17 cellular contexts compared by ENCODE assay signal in genomic region chr7:150826061-150826849, GRCh38. TPM values are rescaled to one million over a fixed set of nuclear protein-coding genes. Genes with fewer than 3 reads are reported as not detected.
"Had no signal": no experiment of that assay in that cellular context is flagged by ENCODE, and none has a peak within 500 bp of the region (broad histone marks: within the 10 kb centered on the region; RNA-seq: fewer than 3 reads in every experiment).

No MANE protein-coding gene starts in this region.

- H3K4me1 ChIP-seq: adrenal gland, pancreas, spleen, tibial nerve had no signal

- H3K4me3 ChIP-seq: adrenal gland, pancreas, spleen, tibial nerve had no signal

- FAIRE-seq: pancreas had no signal

- DNase-seq: activated CD4-positive, alpha-beta T cell treated with anti-CD3 and anti-CD28 coated beads, Interleukin-2, amount 10 ng/mL, durations not matched to agents 7 days and 5 days; activated CD4-positive, CD25-positive, alpha-beta regulatory T cell; activated naive CD4-positive, alpha-beta T cell treated with anti-CD3 and anti-CD28 coated beads, Interleukin-2, amount 50 U/mL, for 16 hours; adrenal gland; caudate nucleus; cortex of kidney; effector memory CD4-positive, alpha-beta T cell; pancreas; retina; spleen; stimulated activated CD4-positive, alpha-beta T cell treated with anti-CD3 and anti-CD28 coated beads, Interleukin-1b, Interleukin-23, amount 100 ng/mL, for 48 hours had no signal

- H3K9me3 ChIP-seq: adrenal gland, pancreas had no signal

- H3K36me3 ChIP-seq: adrenal gland, pancreas, spleen, tibial nerve had no signal

- ATAC-seq: SK-N-SH treated with all-trans-retinoic acid at 6 μM for 48 hours; stimulated activated memory B cell treated with anti-CD40 and anti-IgM and Interleukin-4, amounts not matched to agents 10 μg/mL and 1 μg/mL and 100 μg/mL, for 72 hours had no signal

- H3K27me3 ChIP-seq: adrenal gland, pancreas, tibial nerve had no signal

- H3K27ac ChIP-seq: adrenal gland, epithelial cell of prostate, pancreas, spleen, tibial nerve had no signal

RNA-seq across cellular contexts. Expression of gene TMEM176A, which starts 25.7 kb away (rescaled TPM):
- total RNA-seq: activated CD4-positive, alpha-beta T cell treated with anti-CD3 and anti-CD28 coated beads, Interleukin-2, amount 10 ng/mL, durations not matched to agents 7 days and 5 days; T-helper 2 cell treated with Interferon-gamma antibody and Interleukin-4, amounts not matched to agents 100 ng/mL and 5 ng/mL, for 36 hours had no signal
- polyA plus RNA-seq: neural cell had no signal

RNA-seq across cellular contexts. Expression of gene AOC1, which starts 26.1 kb away (rescaled TPM):
- total RNA-seq: activated CD4-positive, alpha-beta T cell treated with anti-CD3 and anti-CD28 coated beads, Interleukin-2, amount 10 ng/mL, durations not matched to agents 7 days and 5 days; T-helper 2 cell treated with Interferon-gamma antibody and Interleukin-4, amounts not matched to agents 100 ng/mL and 5 ng/mL, for 36 hours; tibial nerve had no signal
- polyA plus RNA-seq: neural cell had no signal

RNA-seq across cellular contexts. Expression of gene TMEM176B, which starts 26.1 kb away (rescaled TPM):
- total RNA-seq: activated CD4-positive, alpha-beta T cell treated with anti-CD3 and anti-CD28 coated beads, Interleukin-2, amount 10 ng/mL, durations not matched to agents 7 days and 5 days; T-helper 2 cell treated with Interferon-gamma antibody and Interleukin-4, amounts not matched to agents 100 ng/mL and 5 ng/mL, for 36 hours had no signal
